Comparison of ENCODE assay signal across 10 cellular contexts in the genomic region with DNA sequence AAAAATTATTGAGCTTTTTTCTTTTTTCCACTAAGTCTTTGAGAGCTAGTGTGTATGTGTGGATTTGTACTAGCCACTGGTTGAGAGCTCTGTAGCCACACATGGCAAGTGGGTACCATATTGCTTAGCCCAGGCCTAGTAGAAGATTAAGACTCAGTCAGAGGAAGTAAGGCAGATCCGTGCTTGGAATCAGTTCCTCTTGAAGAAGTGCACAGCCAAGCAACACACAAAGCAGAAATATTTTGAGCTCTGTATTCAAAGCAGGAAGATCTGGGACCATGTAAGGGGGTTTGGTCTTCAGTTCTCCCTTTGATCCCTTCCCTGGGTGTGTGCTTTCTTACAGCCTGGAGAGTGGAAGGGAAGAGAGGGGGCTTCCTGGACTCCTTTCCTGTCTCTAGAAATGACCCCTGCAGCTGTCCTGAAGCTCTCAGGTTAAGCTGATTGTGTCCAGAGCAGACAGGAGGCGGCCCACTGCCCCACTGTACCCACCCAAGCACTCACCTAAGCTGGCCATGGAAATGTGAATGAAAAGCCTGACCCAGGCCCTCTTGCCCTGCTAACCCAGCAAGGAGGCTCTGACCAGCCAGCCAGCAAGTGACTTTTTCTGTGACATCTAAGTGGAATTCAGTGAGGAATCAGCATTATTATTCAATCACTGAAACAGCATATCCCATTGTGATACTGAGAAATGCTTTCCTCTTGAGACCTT. TPM values are rescaled to one million over a fixed set of nuclear protein-coding genes. Genes with fewer than 3 reads are reported as not detected.
A peak's percentile ranks its signal among the peaks of the same experiment; 100 is the strongest.
DNase-seq lines count a peak whose midpoint lies in the region; ATAC-seq and TF ChIP-seq lines count a peak whose summit lies in the region.
"Had no signal": no experiment of that assay in that cellular context is flagged by ENCODE, and none has a peak within 500 bp of the region (broad histone marks: within the 10 kb centered on the region; RNA-seq: fewer than 3 reads in every experiment).

No MANE protein-coding gene starts in this region.

- H3K27me3 ChIP-seq in dorsolateral prefrontal cortex = peaks cover 0 to 7% (median 0%) of the 10 kb centered on the region in 45 donors

- H3K4me3 ChIP-seq in dorsolateral prefrontal cortex = peak overlapping the region in 48 of 59 donors; percentile 8 to 90 (median 76)

- TF ChIP-seq CTCF in dorsolateral prefrontal cortex (IDR thresholded peaks at IDR 0.05 in 54 of 56, conservative IDR thresholded peaks at IDR 0.05 in 2 of 56; ENCODE audit: low read depth in 1 of 56, partially characterized antibody in 56 of 56) = no peak

- peak; percentile 35 to 43 for DNase-seq in AML-193 (lab: John Stamatoyannopoulos, UW)
- DNase-seq in MV-4-11 (lab: John Stamatoyannopoulos, UW) = peak; percentile 92
- DNase-seq in dorsolateral prefrontal cortex = no peak
- DNase-seq in naive B cell = peak; percentile 9
- DNase-seq in COLO829 (ENCODE audit: low spot score) = no peak
- DNase-seq in NCI-H2029 treated with DMSO at 0.1 percent for 48 hours (lab: John Stamatoyannopoulos, UW) = no peak
- DNase-seq: activated naive CD8-positive, alpha-beta T cell treated with anti-CD3 and anti-CD28 coated beads, Interleukin-2, amount 50 U/mL, for 24 hours; T-helper 9 cell had no signal

- peaks cover 0 to 3% (median 0%) of the 10 kb centered on the region in 3 donors for H3K27me3 Mint-ChIP-seq in naive B cell
- H3K27me3 Mint-ChIP-seq: activated naive CD8-positive, alpha-beta T cell treated with anti-CD3 and anti-CD28 coated beads, Interleukin-2, amount 50 U/mL, for 24 hours had no signal

- no peak overlapping the region for H3K4me3 Mint-ChIP-seq in naive B cell

- H3K36me3 Mint-ChIP-seq in naive B cell = peaks cover 3 to 4% of the 10 kb centered on the region in 2 donors

- peak overlapping the region in 1 of 6 donors; percentile 39 for H3K27ac Mint-ChIP-seq in naive B cell
- H3K27ac Mint-ChIP-seq: activated naive CD8-positive, alpha-beta T cell treated with anti-CD3 and anti-CD28 coated beads, Interleukin-2, amount 50 U/mL, for 24 hours had no signal

- H3K9me3 Mint-ChIP-seq in naive B cell = peaks cover 0 to 5% (median 0%) of the 10 kb centered on the region in 7 donors
- H3K9me3 Mint-ChIP-seq: activated naive CD8-positive, alpha-beta T cell treated with anti-CD3 and anti-CD28 coated beads, Interleukin-2, amount 50 U/mL, for 24 hours had no signal

- H3K4me1 Mint-ChIP-seq in naive B cell = peaks cover 26 to 37% (median 29%) of the 10 kb centered on the region in 3 donors

- ATAC-seq in naive B cell (ENCODE audit: low read depth in 2 of 2) (peak; percentile 29 to 37), HG02938 (IDR thresholded peaks at IDR 0.05; ENCODE audit: unreplicated experiment) (no peak), HG02870 (IDR thresholded peaks at IDR 0.05; ENCODE audit: unreplicated experiment) (no peak)
- ATAC-seq: activated naive CD8-positive, alpha-beta T cell treated with anti-CD3 and anti-CD28 coated beads, Interleukin-2, amount 50 U/mL, for 24 hours had no signal

- H3K27ac ChIP-seq in dorsolateral prefrontal cortex = peak overlapping the region in 52 of 59 donors; percentile 4 to 98 (median 70)

- intact Hi-C loops in dorsolateral prefrontal cortex (cut with DNase I) = loop anchor here (5.0 to 10.0 kb wide), 4 partner anchors 77 to 303 kb away; no protein-coding TSS in a partner anchor

RNA-seq across cellular contexts. Expression of gene ETS2, which starts 3.6 kb away (rescaled TPM):
- 100 to 1,000 TPM in 86 of 120 experiments, 10 to 100 TPM in 34; 47.9 to 194 (median 111) TPM for total RNA-seq in dorsolateral prefrontal cortex
- 1 to 10 TPM; 1.4 to 2.7 (median 1.6) TPM for polyA plus RNA-seq in naive B cell (ENCODE audit: low read depth in 6 of 6)

Comparison
In these comparisons a context has a peak if more than half of its experiments do, and no peak if none do; other contexts are left out.
1. DNase-seq: peak in AML-193 (2 of 2), MV-4-11 (single experiment) and naive B cell (single experiment); none in dorsolateral prefrontal cortex (0 of 10), COLO829 (single experiment) and NCI-H2029 treated with DMSO at 0.1 percent for 48 hours (single experiment).
2. ATAC-seq: peak in naive B cell (2 of 2); none in HG02938 (single experiment) and HG02870 (single experiment).